Comparison of ENCODE assay signal across 8 cellular contexts in the genomic region with DNA sequence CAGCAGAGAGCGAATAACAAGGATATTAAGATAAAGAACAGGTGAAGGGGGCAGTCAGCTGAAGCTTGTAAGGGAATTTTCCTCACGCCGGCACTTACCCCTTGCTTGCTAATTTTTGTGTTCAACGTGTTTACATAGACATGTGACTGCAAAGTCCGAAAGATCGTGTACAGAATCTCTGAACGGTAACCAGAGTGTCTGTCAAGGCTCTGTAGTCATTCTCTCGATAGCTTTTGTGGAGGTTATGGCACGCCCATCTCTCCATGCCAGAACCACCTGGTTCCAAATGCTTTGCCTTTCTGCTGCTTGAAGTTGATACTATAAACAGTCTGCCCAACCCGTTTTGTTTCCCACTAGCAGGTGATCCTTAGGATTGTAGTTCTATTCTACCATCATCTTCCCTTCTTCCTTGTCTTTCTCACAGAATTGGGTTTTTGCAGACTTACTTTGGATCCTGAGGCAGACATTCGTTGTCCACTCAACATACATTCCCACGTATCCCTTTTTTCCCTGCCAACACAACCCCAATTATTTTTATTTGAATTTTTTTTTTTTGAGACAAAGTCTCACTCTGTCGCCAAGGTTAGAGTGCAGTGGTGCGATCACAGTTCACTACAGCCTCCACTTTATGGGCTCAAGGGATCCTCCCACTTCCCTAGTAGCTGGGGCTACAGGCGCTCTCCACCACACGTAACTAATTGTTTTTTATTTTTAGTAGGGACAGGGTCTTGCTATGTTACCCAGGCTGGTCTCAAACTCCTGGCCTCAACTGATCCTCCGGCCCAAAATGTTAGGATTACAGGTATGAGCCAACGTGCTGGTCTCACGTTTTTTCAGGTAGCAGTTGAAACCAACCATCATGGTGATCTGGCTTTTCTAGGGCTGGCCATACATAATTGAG. TPM values are rescaled to one million over a fixed set of nuclear protein-coding genes. Genes with fewer than 3 reads are reported as not detected.
DNase-seq lines count a peak whose midpoint lies in the region; ATAC-seq and TF ChIP-seq lines count a peak whose summit lies in the region.

No MANE protein-coding gene starts in this region.

- H3K79me1 ChIP-seq in mesenchymal stem cell (replicated peaks; ENCODE audit: low read length, poor library complexity, severe bottlenecking): peaks cover 11% of the 10 kb centered on the region

- H2BK120ac ChIP-seq in mesenchymal stem cell (ENCODE audit: low read depth, low read length): peak overlapping the region; percentile 77

- H3K4me2 ChIP-seq in mesenchymal stem cell (ENCODE audit: low read length, poor library complexity, severe bottlenecking): peak overlapping the region; percentile 74

- H2BK5ac ChIP-seq in mesenchymal stem cell (ENCODE audit: low read depth, low read length, poor library complexity, severe bottlenecking): peak overlapping the region; percentile 96

- H3K27ac ChIP-seq in SK-N-MC: peak overlapping the region; percentile 85
- H3K27ac ChIP-seq in coronary artery: peak overlapping the region; percentile 92 to 99
- H3K27ac ChIP-seq in mesenchymal stem cell (ENCODE audit: low read length, poor library complexity, severe bottlenecking): peak overlapping the region; percentile 100
- H3K27ac ChIP-seq in vagina: peak overlapping the region; percentile 99

- H2AK5ac ChIP-seq in mesenchymal stem cell (ENCODE audit: low read length, severe bottlenecking): peak overlapping the region; percentile 76

- ATAC-seq in HG02840 (IDR thresholded peaks at IDR 0.05; ENCODE audit: low FRiP score, unreplicated experiment): peak; percentile 8
- no peak for ATAC-seq in HG03354 (IDR thresholded peaks at IDR 0.05; ENCODE audit: poor library complexity, severe bottlenecking, unreplicated experiment)

- H3K4me1 ChIP-seq in mesenchymal stem cell (ENCODE audit: control insufficient read depth, insufficient read depth, low read depth, low read length): peaks cover 4% of the 10 kb centered on the region
- peaks cover 26% of the 10 kb centered on the region for H3K4me1 ChIP-seq in vagina

- peak overlapping the region; percentile 47 for H4K91ac ChIP-seq in mesenchymal stem cell (ENCODE audit: low read length)

- H3K14ac ChIP-seq in mesenchymal stem cell (ENCODE audit: low read length in 2 of 2): peak overlapping the region in 1 of 2 experiments; percentile 93

- H3K9me3 ChIP-seq in SK-N-MC (ENCODE audit: low read depth, low read length) (no peaks in the 10 kb centered on the region), mesenchymal stem cell (ENCODE audit: control insufficient read depth, low read length) (no peaks in the 10 kb centered on the region), vagina (no peaks in the 10 kb centered on the region)

- H3K9ac ChIP-seq in SK-N-MC (ENCODE audit: insufficient read length): peak overlapping the region; percentile 95
- peak overlapping the region; percentile 100 for H3K9ac ChIP-seq in mesenchymal stem cell (ENCODE audit: low read length)

- no peak overlapping the region for H3K23ac ChIP-seq in mesenchymal stem cell (ENCODE audit: low read length in 2 of 2)

- H3K36me3 ChIP-seq in SK-N-MC (ENCODE audit: insufficient read depth, low read length) (peaks cover 17% of the 10 kb centered on the region), mesenchymal stem cell (ENCODE audit: control insufficient read depth in 1 of 2, insufficient read depth in 2 of 2, low read depth in 1 of 2, low read length in 2 of 2) (peaks cover 15 to 28% of the 10 kb centered on the region in 2 experiments), vagina (no peaks in the 10 kb centered on the region)

- no peak for TF ChIP-seq POLR2A in vagina (IDR thresholded peaks at IDR 0.05)

- WGBS in mesenchymal stem cell: 44% methylated on average over 19 of the region's 19 CpGs

- no peaks in the 10 kb centered on the region for H3K27me3 ChIP-seq in mesenchymal stem cell (ENCODE audit: control insufficient read depth in 1 of 2, insufficient read depth in 1 of 2, low read length in 2 of 2)
- H3K27me3 ChIP-seq in vagina: no peaks in the 10 kb centered on the region

- intact Hi-C loops in vagina (cut with DNase I): loop anchor here (5.0 to 10.0 kb wide), 2 partner anchors 65 to 293 kb away; partner anchors contain the start of gene XPO1

- H3K4ac ChIP-seq in mesenchymal stem cell (ENCODE audit: low read depth in 1 of 2, low read length in 2 of 2): peak overlapping the region; percentile 35 to 99

- H2AFZ ChIP-seq in mesenchymal stem cell (ENCODE audit: low read depth, low read length): peak overlapping the region; percentile 51

- peak; percentile 34 for DNase-seq in EH (ENCODE audit: low read depth)
- DNase-seq in SK-N-MC (ENCODE audit: low read depth, low spot score): no peak
- DNase-seq in coronary artery (ENCODE audit: low spot score): peak; percentile 14
- peak; percentile 53 for DNase-seq in mesenchymal stem cell
- no peak for DNase-seq in vagina (ENCODE audit: extremely low spot score in 2 of 2)
- DNase-seq in DMS114 treated with DMSO at 0.1 percent for 48 hours (lab: John Stamatoyannopoulos, UW; ENCODE audit: unreplicated experiment): no peak

- H3K4me3 ChIP-seq in SK-N-MC (peak overlapping the region; percentile 90), coronary artery (peak overlapping the region; percentile 89), mesenchymal stem cell (ENCODE audit: insufficient read depth in 1 of 2, low read depth in 1 of 2, low read length in 2 of 2) (peak overlapping the region; percentile 90 to 95), vagina (peak overlapping the region; percentile 88 to 96)

- H2BK15ac ChIP-seq in mesenchymal stem cell (ENCODE audit: low read depth, poor library complexity, severe bottlenecking): no peak overlapping the region

- no peak overlapping the region for H2BK12ac ChIP-seq in mesenchymal stem cell (ENCODE audit: low read length in 2 of 2)

- H4K8ac ChIP-seq in mesenchymal stem cell (ENCODE audit: low read length): peak overlapping the region; percentile 99

- peak overlapping the region; percentile 98 for H3K18ac ChIP-seq in mesenchymal stem cell (ENCODE audit: low read depth in 1 of 2, low read length in 2 of 2)

- TF ChIP-seq CTCF in coronary artery (IDR thresholded peaks at IDR 0.05) (no peak), vagina (IDR thresholded peaks at IDR 0.05) (no peak)

RNA-seq across cellular contexts. Expression of gene USP34, which starts 1.3 kb away (rescaled TPM):
- 36.7 TPM for polyA plus RNA-seq in mesenchymal stem cell (2013, experiment 1 of 2)
- 34.8 TPM for polyA plus RNA-seq in mesenchymal stem cell (2013, experiment 2 of 2)
- total RNA-seq in vagina: 117 TPM

Comparison
In these comparisons a context has a peak if more than half of its experiments do, and no peak if none do; other contexts are left out.
1. DNase-seq: peak in EH (single experiment), coronary artery (single experiment) and mesenchymal stem cell (single experiment); none in SK-N-MC (single experiment), vagina (0 of 2) and DMS114 treated with DMSO at 0.1 percent for 48 hours (single experiment).
2. Peak in every context shown above with its lines, with median percentiles within 50 percentile points of each other: H3K27ac ChIP-seq and H3K4me3 ChIP-seq.